21 cellular contexts compared by ENCODE assay signal in the genomic region with DNA sequence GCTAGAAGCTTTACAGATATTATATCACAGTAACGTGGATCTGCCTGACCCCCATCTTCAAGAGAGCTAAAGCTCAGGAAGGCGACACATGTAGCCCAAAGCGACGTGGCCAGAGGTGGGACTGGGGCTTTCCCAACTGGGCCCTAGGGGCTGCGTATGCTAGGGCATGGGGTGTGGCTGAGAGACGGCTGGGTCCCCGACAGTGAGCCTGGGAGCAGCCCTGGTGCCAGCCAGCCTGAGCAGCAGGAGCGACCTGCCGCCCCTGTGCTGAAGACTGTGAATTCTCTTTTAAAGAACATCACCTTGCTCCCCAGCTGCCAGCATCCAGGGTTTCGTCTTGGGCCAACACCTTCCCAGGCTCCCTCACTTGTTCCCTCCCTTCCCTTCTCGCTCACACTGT. TPM values are rescaled to one million over a fixed set of nuclear protein-coding genes. Genes with fewer than 3 reads are reported as not detected.
DNase-seq lines count a peak whose midpoint lies in the region; ATAC-seq, FAIRE-seq and TF ChIP-seq lines count a peak whose summit lies in the region.
"Had no signal": no experiment of that assay in that cellular context is flagged by ENCODE, and none has a peak within 500 bp of the region (broad histone marks: within the 10 kb centered on the region; RNA-seq: fewer than 3 reads in every experiment).

No MANE protein-coding gene starts in this region.

- H3K4me3 Mint-ChIP-seq in stimulated activated effector memory CD8-positive, alpha-beta T cell treated with anti-CD3 and anti-CD28 coated beads, Interleukin-12 subunit alpha, Interleukin-12 subunit beta, amount 100 ng/mL, for 72 hours, result no peak overlapping the region

- H3K27ac ChIP-seq in RWPE2 (ENCODE audit: poor library complexity, severe bottlenecking) (peak overlapping the region; percentile 25), esophagus (ENCODE audit: low read depth in 2 of 2, low read length in 1 of 2) (peak overlapping the region; percentile 85 to 88), kidney (ENCODE audit: low read depth in 2 of 2, low read length in 2 of 2) (no peak overlapping the region)
- H3K27ac ChIP-seq: C4-2B had no signal

- DNase-seq in H7 (peak; percentile 55), RWPE2 (ENCODE audit: low spot score) (no peak), kidney (no peak)
- DNase-seq in stimulated activated effector memory CD8-positive, alpha-beta T cell treated with anti-CD3 and anti-CD28 coated beads, Interleukin-12 subunit alpha, Interleukin-12 subunit beta, amount 100 ng/mL, for 72 hours (ENCODE audit: low spot score in 2 of 2), result no peak
- no peak for DNase-seq in stimulated activated naive CD4-positive, alpha-beta T cell treated with Interleukin-2 at 50 U/mL for 16 hours (lab: John Stamatoyannopoulos, UW)
- DNase-seq: AML-193, GOT3, KG1, MV-4-11, NCI-H1417, NCI-H187, NCI-H2107, NCI-H510A, NCI-H774, SIG-M5 had no signal

- H3K9me3 Mint-ChIP-seq in stimulated activated effector memory CD8-positive, alpha-beta T cell treated with anti-CD3 and anti-CD28 coated beads, Interleukin-12 subunit alpha, Interleukin-12 subunit beta, amount 100 ng/mL, for 72 hours, result no peaks in the 10 kb centered on the region

- peaks cover 7% of the 10 kb centered on the region for H3K4me1 Mint-ChIP-seq in stimulated activated effector memory CD8-positive, alpha-beta T cell treated with anti-CD3 and anti-CD28 coated beads, Interleukin-12 subunit alpha, Interleukin-12 subunit beta, amount 100 ng/mL, for 72 hours

- FAIRE-seq in kidney (lab: Jason Lieb, UNC), result no peak
- FAIRE-seq: D721Med, GM12891, RCC 7860 had no signal

- H3K27me3 ChIP-seq in H7 (ENCODE audit: control insufficient read depth, insufficient read depth, low read length) (no peaks in the 10 kb centered on the region), RWPE2 (ENCODE audit: insufficient read depth, poor library complexity, severe bottlenecking) (no peaks in the 10 kb centered on the region), esophagus (ENCODE audit: control insufficient read depth in 1 of 2, insufficient read depth in 2 of 2, low read length in 2 of 2) (no peaks in the 10 kb centered on the region)

- H3K4me3 ChIP-seq in H7 (ENCODE audit: insufficient read depth, low read depth, low read length), result no peak overlapping the region
- H3K4me3 ChIP-seq in RWPE2 (ENCODE audit: severe bottlenecking), result no peak overlapping the region
- H3K4me3 ChIP-seq in esophagus (ENCODE audit: low read depth in 1 of 2, low read length in 2 of 2), result no peak overlapping the region
- no peak overlapping the region for H3K4me3 ChIP-seq in kidney (ENCODE audit: low read length in 2 of 2)

- ATAC-seq in RWPE2 (ENCODE audit: low read depth) (no peak), GM18873 (IDR thresholded peaks at IDR 0.05; ENCODE audit: low FRiP score, unreplicated experiment) (no peak)
- no peak for ATAC-seq in stimulated activated effector memory CD8-positive, alpha-beta T cell treated with anti-CD3 and anti-CD28 coated beads, Interleukin-12 subunit alpha, Interleukin-12 subunit beta, amount 100 ng/mL, for 72 hours

- peak overlapping the region; percentile 82 for H3K27ac Mint-ChIP-seq in stimulated activated effector memory CD8-positive, alpha-beta T cell treated with anti-CD3 and anti-CD28 coated beads, Interleukin-12 subunit alpha, Interleukin-12 subunit beta, amount 100 ng/mL, for 72 hours

- H3K36me3 ChIP-seq in H7 (replicated peaks; ENCODE audit: control insufficient read depth, insufficient read depth, low read length) (peaks cover 4% of the 10 kb centered on the region), RWPE2 (ENCODE audit: low read depth) (peaks cover 20% of the 10 kb centered on the region), esophagus (ENCODE audit: control insufficient read depth in 2 of 2, insufficient read depth in 2 of 2, low read length in 1 of 2) (peaks cover 2 to 28% of the 10 kb centered on the region in 2 donors), kidney (ENCODE audit: control insufficient read depth in 1 of 2, insufficient read depth in 2 of 2, low read length in 2 of 2) (peaks cover 4 to 11% of the 10 kb centered on the region in 2 donors)

- no peak for TF ChIP-seq CTCF in RWPE2 (IDR thresholded peaks at IDR 0.05; ENCODE audit: poor library complexity, severe bottlenecking)
- no peak for TF ChIP-seq CTCF in kidney (IDR thresholded peaks at IDR 0.05; ENCODE audit: borderline replicate concordance, extremely low read depth, insufficient read depth)

- H3K9me3 ChIP-seq in RWPE2 (ENCODE audit: severe bottlenecking) (no peaks in the 10 kb centered on the region), esophagus (ENCODE audit: control insufficient read depth in 2 of 2, insufficient read depth in 1 of 2, low read depth in 1 of 2, low read length in 1 of 2) (no peaks in the 10 kb centered on the region), kidney (ENCODE audit: control insufficient read depth in 1 of 2, low read length in 2 of 2) (no peaks in the 10 kb centered on the region)

- H3K9ac ChIP-seq in kidney (ENCODE audit: low read length in 2 of 2), result no peak overlapping the region

- WGBS in esophagus, 2 donors, result 68 to 78% methylated on average over 11 of the region's 11 CpGs

- intact Hi-C loops in kidney (cut with DNase I), result loop anchor here (10.0 kb wide), 1 partner anchor 271 kb away; a partner anchor contains a TSS

- peaks cover 65% of the 10 kb centered on the region for H3K36me3 Mint-ChIP-seq in stimulated activated effector memory CD8-positive, alpha-beta T cell treated with anti-CD3 and anti-CD28 coated beads, Interleukin-12 subunit alpha, Interleukin-12 subunit beta, amount 100 ng/mL, for 72 hours

- peaks cover 14% of the 10 kb centered on the region for H3K4me1 ChIP-seq in RWPE2 (ENCODE audit: insufficient read depth, poor library complexity, severe bottlenecking)
- peaks cover 0 to 15% of the 10 kb centered on the region in 2 donors for H3K4me1 ChIP-seq in esophagus (ENCODE audit: control insufficient read depth in 2 of 2, insufficient read depth in 2 of 2, low read length in 1 of 2)
- no peaks in the 10 kb centered on the region for H3K4me1 ChIP-seq in kidney (ENCODE audit: control insufficient read depth in 1 of 2, insufficient read depth in 1 of 2, low read depth in 1 of 2, low read length in 2 of 2)

RNA-seq across cellular contexts. Expression of a gene that starts 32.9 kb away (rescaled TPM):
- total RNA-seq in H7 (2014; rRNA removed; shearing (Covaris generic)), result 1.0 and 1.4 TPM in 2 replicates
- 1 to 10 TPM; 1.2 to 6.3 TPM for polyA plus RNA-seq in esophagus
- 3.2 TPM for total RNA-seq in kidney
- 0.39 TPM for polyA plus RNA-seq in kidney (ENCODE audit: insufficient read depth, low read depth, low replicate concordance)

Comparison
In these comparisons a context has a peak if more than half of its experiments do, and no peak if none do; other contexts are left out.
1. H3K27ac ChIP-seq: peak in RWPE2 (single experiment) and esophagus (2 of 2); none in kidney (0 of 2).